8 cellular contexts compared by ENCODE assay signal in genomic region chr22:24583221-24583971, GRCh38. TPM values are rescaled to one million over a fixed set of nuclear protein-coding genes. Genes with fewer than 3 reads are reported as not detected.
DNase-seq lines count a peak whose midpoint lies in the region; ATAC-seq and TF ChIP-seq lines count a peak whose summit lies in the region.

No MANE protein-coding gene starts in this region.

- TF ChIP-seq RAD21 in SK-N-SH (IDR thresholded peaks at IDR 0.05; ENCODE audit: low read length): no peak

- H3K36me3 Mint-ChIP-seq in activated CD4-positive, alpha-beta memory T cell treated with anti-CD3 and anti-CD28 coated beads for 36 hours: no peaks in the 10 kb centered on the region
- peaks cover 3% of the 10 kb centered on the region for H3K36me3 Mint-ChIP-seq in T-cell

- peak overlapping the region; percentile 38 to 60; a peak in 3 of 4 replicates for H3K27ac ChIP-seq in SK-N-SH (ENCODE audit: low read depth in 2 of 2, low read length in 1 of 2)
- H3K27ac ChIP-seq in right atrium auricular region: peak overlapping the region; percentile 79 to 82
- peak overlapping the region; percentile 71 to 91 (median 72) for H3K27ac ChIP-seq in thyroid gland

- H3K9ac ChIP-seq in SK-N-SH: no peak overlapping the region

- no peaks in the 10 kb centered on the region for H3K27me3 Mint-ChIP-seq in activated CD4-positive, alpha-beta memory T cell treated with anti-CD3 and anti-CD28 coated beads for 36 hours
- H3K27me3 Mint-ChIP-seq in T-cell: no peaks in the 10 kb centered on the region

- H3K27me3 ChIP-seq in SK-N-SH (ENCODE audit: insufficient read depth) (no peaks in the 10 kb centered on the region), right atrium auricular region (no peaks in the 10 kb centered on the region), thyroid gland (no peaks in the 10 kb centered on the region)

- peaks cover 10 to 29% of the 10 kb centered on the region in 2 experiments; a peak in 2 of 4 replicates for H3K4me1 ChIP-seq in SK-N-SH (ENCODE audit: control insufficient read depth in 1 of 2, insufficient read depth in 2 of 2, low read depth in 1 of 2, low read length in 1 of 2)
- peaks cover 0 to 24% of the 10 kb centered on the region in 2 donors for H3K4me1 ChIP-seq in right atrium auricular region
- peaks cover 24 to 32% of the 10 kb centered on the region in 2 donors for H3K4me1 ChIP-seq in thyroid gland

- no peaks in the 10 kb centered on the region for H3K79me2 ChIP-seq in SK-N-SH (ENCODE audit: insufficient read depth)

- DNase-seq in NCI-H1694 (lab: John Stamatoyannopoulos, UW) (peak; percentile 6), NCI-H1694 treated with DMSO at 0.1 percent for 48 hours (lab: John Stamatoyannopoulos, UW) (no peak), SK-N-SH (peak; percentile 84), right atrium auricular region (ENCODE audit: low spot score) (no peak), thyroid gland (peak; percentile 80 to 87), T-cell (no peak)
- DNase-seq in activated CD4-positive, alpha-beta memory T cell treated with anti-CD3 and anti-CD28 coated beads for 36 hours: no peak
- no peak for DNase-seq in activated CD4-positive, alpha-beta T cell treated with anti-CD3 and anti-CD28 coated beads, Interleukin-2, amount 50 U/mL, for 48 hours

- no peak overlapping the region for H3K4me3 Mint-ChIP-seq in activated CD4-positive, alpha-beta memory T cell treated with anti-CD3 and anti-CD28 coated beads for 36 hours
- H3K4me3 Mint-ChIP-seq in T-cell: no peak overlapping the region

- ATAC-seq in T-cell (replicated peaks in 1 of 4): no peak

- peak overlapping the region; percentile 52; the same call in 1 of the 2 replicates for H3K4me2 ChIP-seq in SK-N-SH

- intact Hi-C loops in thyroid gland (cut with DNase I): no loop called here
- intact Hi-C loops in activated CD4-positive, alpha-beta memory T cell treated with anti-CD3 and anti-CD28 coated beads for 36 hours (cut with micrococcal nuclease): no loop called here

- TF ChIP-seq EP300 in SK-N-SH (IDR thresholded peaks at IDR 0.05; ENCODE audit: borderline replicate concordance in 1 of 2, low read depth in 1 of 2, low read length in 1 of 2): peak in 1 of 2 experiments; percentile 33; a peak in 1 of 4 replicates

- CTCF ChIA-PET in SK-N-SH (lab: Yijun Ruan, JAX) (interaction anchor here (0.7 to 1.2 kb wide), 4 partner anchors 9 to 267 kb away, joined by 3 to 4 read pairs (median 3); no protein-coding TSS in a partner anchor), T-cell (lab: Charles Lee) (interaction anchor here in 1 of 2 donors (0.9 kb wide), 1 partner anchor 13 kb away, joined by 3 read pairs; no protein-coding TSS in a partner anchor)
- CTCF ChIA-PET in activated CD4-positive, alpha-beta memory T cell treated with anti-CD3 and anti-CD28 coated beads for 36 hours (lab: Charles Lee): no interaction called here

- H3K9me3 Mint-ChIP-seq in activated CD4-positive, alpha-beta memory T cell treated with anti-CD3 and anti-CD28 coated beads for 36 hours: no peaks in the 10 kb centered on the region
- H3K9me3 Mint-ChIP-seq in T-cell: no peaks in the 10 kb centered on the region

- no peaks in the 10 kb centered on the region for H3K9me2 ChIP-seq in SK-N-SH

- no peak for TF ChIP-seq POLR2A in thyroid gland (IDR thresholded peaks at IDR 0.05)

- POLR2A ChIA-PET in SK-N-SH (lab: Yijun Ruan, JAX) (interaction anchor here (0.6 to 1.3 kb wide), 4 partner anchors 10 to 28 kb away, joined by 3 to 11 read pairs (median 3); partner anchors contain the start of genes GUCD1 and LRRC75B), T-cell (lab: Charles Lee) (no interaction called here)
- POLR2A ChIA-PET in activated CD4-positive, alpha-beta memory T cell treated with anti-CD3 and anti-CD28 coated beads for 36 hours (lab: Charles Lee): no interaction called here

- H3K36me3 ChIP-seq in SK-N-SH (replicated peaks in 1 of 2; ENCODE audit: control insufficient read depth in 1 of 2, insufficient read depth in 2 of 2, low read length in 1 of 2) (peaks cover 3 to 19% of the 10 kb centered on the region in 2 experiments), right atrium auricular region (peaks cover 14% of the 10 kb centered on the region), thyroid gland (peaks cover 0 to 4% of the 10 kb centered on the region in 2 donors)

- 62% methylated on average over 6 of the region's 17 CpGs for WGBS in SK-N-SH (ENCODE audit: low lambda C conversion rate)
- WGBS in thyroid gland, 2 donors: 44 to 45% methylated on average over 6 to 8 of the region's 17 CpGs

- peaks cover 22% of the 10 kb centered on the region for H3F3A ChIP-seq in SK-N-SH (replicated peaks; ENCODE audit: insufficient read depth)

- H3K4me1 Mint-ChIP-seq in activated CD4-positive, alpha-beta memory T cell treated with anti-CD3 and anti-CD28 coated beads for 36 hours (ENCODE audit: low read depth): no peaks in the 10 kb centered on the region
- peaks cover 0 to 10% (median 0%) of the 10 kb centered on the region in 3 donors for H3K4me1 Mint-ChIP-seq in T-cell

- peak overlapping the region in 1 of 2 experiments; percentile 4; a peak in 1 of 4 replicates for H3K4me3 ChIP-seq in SK-N-SH (ENCODE audit: low read depth in 2 of 2, low read length in 1 of 2)
- peak overlapping the region in 1 of 2 donors; percentile 9 for H3K4me3 ChIP-seq in right atrium auricular region
- no peak overlapping the region for H3K4me3 ChIP-seq in thyroid gland (replicated peaks in 1 of 3)

- TF ChIP-seq CTCF in SK-N-SH (IDR thresholded peaks at IDR 0.05) (no peak), right atrium auricular region (IDR thresholded peaks at IDR 0.05) (no peak), thyroid gland (IDR thresholded peaks at IDR 0.05) (no peak)

- no peak overlapping the region for H2AFZ ChIP-seq in SK-N-SH (ENCODE audit: low read depth)

- no peaks in the 10 kb centered on the region for H4K20me1 ChIP-seq in SK-N-SH (ENCODE audit: insufficient read depth)

- no peak overlapping the region for H3K27ac Mint-ChIP-seq in activated CD4-positive, alpha-beta memory T cell treated with anti-CD3 and anti-CD28 coated beads for 36 hours
- H3K27ac Mint-ChIP-seq in T-cell: no peak overlapping the region

- H3K9me3 ChIP-seq in SK-N-SH (no peaks in the 10 kb centered on the region), right atrium auricular region (no peaks in the 10 kb centered on the region), thyroid gland (no peaks in the 10 kb centered on the region)

TF ChIP-seq in SK-N-SH, 30 proteins besides CTCF, POLR2A, EP300 and RAD21 (continues in another document):
- TF ChIP-seq EZH2phosphoT487 (IDR thresholded peaks at IDR 0.05; ENCODE audit: borderline replicate concordance, low read depth) (no peak), TAF1 (IDR thresholded peaks at IDR 0.05; ENCODE audit: borderline replicate concordance, low read depth, low read length) (no peak), JUND (IDR thresholded peaks at IDR 0.05) (no peak), ELF1 (IDR thresholded peaks at IDR 0.05) (no peak), NFIC (IDR thresholded peaks at IDR 0.05; ENCODE audit: borderline replicate concordance) (peak; percentile 88), YY1 (IDR thresholded peaks at IDR 0.05; ENCODE audit: low read depth) (no peak), PBX3 (IDR thresholded peaks at IDR 0.05) (peak; percentile 47; the same call in 1 of the 2 replicates), GATA2 (CRISPR knock-in tag; IDR thresholded peaks at IDR 0.05) (peak; percentile 46; the same call in 1 of the 2 replicates), FOXM1 (IDR thresholded peaks at IDR 0.05; ENCODE audit: low read depth) (no peak)

RNA-seq across cellular contexts. Expression of gene LRRC75B, which starts 9.5 kb away (rescaled TPM):
- polyA plus RNA-seq in SK-N-SH (2012; rRNA removed): 11.0 and 12.3 TPM in 2 replicates
- polyA plus RNA-seq in SK-N-SH (2012; cell fraction: cytosol; rRNA removed): 3.1 and 5.2 TPM in 2 replicates
- 65.6 and 88.9 TPM in 2 replicates for polyA plus RNA-seq in SK-N-SH (2012; cell fraction: nucleus; rRNA removed)
- total RNA-seq in right atrium auricular region (1 to 10 TPM; 3.0 to 7.5 TPM), thyroid gland (10 to 100 TPM; 18.6 to 51.2 (median 39.6) TPM), T-cell (under 1 TPM in 3 of 5 donors, not detected in 2; 0.47 to 0.72 (median 0.54) TPM)
- 1 to 10 TPM; 1.1 to 1.2 TPM for total RNA-seq in activated CD4-positive, alpha-beta memory T cell treated with anti-CD3 and anti-CD28 coated beads for 36 hours

RNA-seq across cellular contexts. Expression of gene GGT1, which starts 19.6 kb away (rescaled TPM):
- polyA plus RNA-seq in SK-N-SH (2012; rRNA removed): 1.6 and 1.8 TPM in 2 replicates
- polyA plus RNA-seq in SK-N-SH (2012; cell fraction: cytosol; rRNA removed): 0.45 and 0.63 TPM in 2 replicates
- polyA plus RNA-seq in SK-N-SH (2012; cell fraction: nucleus; rRNA removed): 7.0 and 9.8 TPM in 2 replicates
- total RNA-seq in right atrium auricular region (1 to 10 TPM in 1 of 2 donors, under 1 TPM in 1; 0.98 to 1.7 TPM), thyroid gland (10 to 100 TPM; 15.5 to 20.7 (median 18.2) TPM), T-cell (10 to 100 TPM; 11.8 to 30.6 (median 19.8) TPM)
- 10 to 100 TPM; 39.5 to 41.5 TPM for total RNA-seq in activated CD4-positive, alpha-beta memory T cell treated with anti-CD3 and anti-CD28 coated beads for 36 hours

RNA-seq across cellular contexts. Expression of gene SNRPD3, which starts 27.6 kb away (rescaled TPM):
- 177 and 212 TPM in 2 replicates for polyA plus RNA-seq in SK-N-SH (2012; rRNA removed)
- 176 and 201 TPM in 2 replicates for polyA plus RNA-seq in SK-N-SH (2012; cell fraction: cytosol; rRNA removed)
- 95.0 and 101 TPM in 2 replicates for polyA plus RNA-seq in SK-N-SH (2012; cell fraction: nucleus; rRNA removed)
- total RNA-seq in right atrium auricular region (100 to 1,000 TPM; 100 to 125 TPM), thyroid gland (100 to 1,000 TPM in 3 of 4 donors, 10 to 100 TPM in 1; 96.9 to 216 (median 145) TPM), T-cell (10 to 100 TPM; 36.5 to 80.2 (median 68.7) TPM)
- 100 to 1,000 TPM; 131 TPM for total RNA-seq in activated CD4-positive, alpha-beta memory T cell treated with anti-CD3 and anti-CD28 coated beads for 36 hours

RNA-seq across cellular contexts. Expression of gene GUCD1, which starts 28.5 kb away (rescaled TPM):
- 71.0 and 80.7 TPM in 2 replicates for polyA plus RNA-seq in SK-N-SH (2012; rRNA removed)
- polyA plus RNA-seq in SK-N-SH (2012; cell fraction: cytosol; rRNA removed): 41.7 and 56.7 TPM in 2 replicates
- 80.2 and 104 TPM in 2 replicates for polyA plus RNA-seq in SK-N-SH (2012; cell fraction: nucleus; rRNA removed)
- total RNA-seq in right atrium auricular region: 100 to 1,000 TPM; 132 to 147 TPM
- total RNA-seq in thyroid gland: 10 to 100 TPM; 51.6 to 89.7 (median 74.2) TPM
- total RNA-seq in activated CD4-positive, alpha-beta memory T cell treated with anti-CD3 and anti-CD28 coated beads for 36 hours: 10 to 100 TPM; 94.2 to 99.5 TPM
- total RNA-seq in T-cell: 10 to 100 TPM; 51.2 to 81.8 (median 73.0) TPM

Comparison
In these comparisons a context has a peak if more than half of its experiments do, and no peak if none do; other contexts are left out.
1. DNase-seq: peak in NCI-H1694 (single experiment), SK-N-SH (single experiment) and thyroid gland (2 of 2); none in NCI-H1694 treated with DMSO at 0.1 percent for 48 hours (single experiment), right atrium auricular region (single experiment), activated CD4-positive, alpha-beta memory T cell treated with anti-CD3 and anti-CD28 coated beads for 36 hours (single experiment), activated CD4-positive, alpha-beta T cell treated with anti-CD3 and anti-CD28 coated beads, Interleukin-2, amount 50 U/mL, for 48 hours (0 of 2) and T-cell (0 of 34).
2. RNA of gene GGT1, which starts 19.6 kb away (total RNA-seq): 39.5 to 41.5 TPM in activated CD4-positive, alpha-beta memory T cell treated with anti-CD3 and anti-CD28 coated beads for 36 hours, 15.5 to 20.7 TPM in thyroid gland and 11.8 to 30.6 TPM in T-cell; 0.98 to 1.7 TPM in right atrium auricular region; every median in the first group is over 4 times any median in the second.
3. Peak in every context shown above with its lines, with median percentiles within 50 percentile points of each other: H3K27ac ChIP-seq.